12 cellular contexts compared by ENCODE assay signal in genomic region chr1:59434336-59434735, GRCh38.
DNase-seq lines count a peak whose midpoint lies in the region; FAIRE-seq and TF ChIP-seq lines count a peak whose summit lies in the region.
"Had no signal": no experiment of that assay in that cellular context is flagged by ENCODE, and none has a peak within 500 bp of the region (broad histone marks: within the 10 kb centered on the region; RNA-seq: fewer than 3 reads in every experiment).

No MANE protein-coding gene starts in this region.

- no peak overlapping the region for H3K4me3 ChIP-seq in breast epithelium
- no peak overlapping the region for H3K4me3 ChIP-seq in SK-N-SH (ENCODE audit: low read depth in 2 of 2, low read length in 1 of 2)
- no peak overlapping the region for H3K4me3 ChIP-seq in keratinocyte (ENCODE audit: control insufficient read depth in 2 of 3, extremely low read depth in 1 of 3, insufficient read depth in 2 of 3, low read depth in 1 of 3, low read length in 3 of 3)
- H3K4me3 ChIP-seq in tibial artery: no peak overlapping the region
- no peak overlapping the region for H3K4me3 ChIP-seq in prostate gland
- H3K4me3 ChIP-seq: stomach had no signal

- H3K4me2 ChIP-seq in SK-N-SH: 0 out of 2 replicates have a peak overlapping the region, but pooled peaks have one; percentile 15
- H3K4me2 ChIP-seq in keratinocyte (ENCODE audit: control insufficient read depth, extremely low read depth, insufficient read depth, low read depth, low read length): peak overlapping the region; percentile 28

- H3K27me3 ChIP-seq in breast epithelium (no peaks in the 10 kb centered on the region), SK-N-SH (ENCODE audit: insufficient read depth) (no peaks in the 10 kb centered on the region), keratinocyte (ENCODE audit: control insufficient read depth, extremely low read depth, insufficient read depth, low read length) (no peaks in the 10 kb centered on the region), tibial artery (no peaks in the 10 kb centered on the region), prostate gland (replicated peaks; ENCODE audit: insufficient read depth) (no peaks in the 10 kb centered on the region)
- H3K27me3 ChIP-seq: stomach had no signal

- TF ChIP-seq RAD21 in SK-N-SH (IDR thresholded peaks at IDR 0.05; ENCODE audit: low read length): no peak

- POLR2A ChIA-PET in MCF 10A (lab: Yijun Ruan, JAX) (interaction anchor here (0.6 to 5.8 kb wide), 4 partner anchors 10 to 127 kb away, joined by 3 to 50 read pairs (median 4); no protein-coding TSS in a partner anchor), SK-N-SH (lab: Yijun Ruan, JAX) (no interaction called here)

- CTCF ChIA-PET in MCF 10A (lab: Yijun Ruan, JAX): no interaction called here
- CTCF ChIA-PET in SK-N-SH (lab: Yijun Ruan, JAX): interaction anchor here (1.3 kb wide), 1 partner anchor 12 kb away, joined by 3 read pairs; no protein-coding TSS in a partner anchor

- TF ChIP-seq POLR2A in breast epithelium (IDR thresholded peaks at IDR 0.05) (no peak), prostate gland (IDR thresholded peaks at IDR 0.05) (no peak)

- H3K27me3 Mint-ChIP-seq in MCF 10A (ENCODE audit: insufficient read depth, unreplicated experiment): no peaks in the 10 kb centered on the region

- H4K20me1 ChIP-seq in SK-N-SH (ENCODE audit: insufficient read depth) (no peaks in the 10 kb centered on the region), keratinocyte (ENCODE audit: control insufficient read depth, extremely low read depth, insufficient read depth, low read length) (no peaks in the 10 kb centered on the region)

- dilution Hi-C loops in keratinocyte (cut with MboI; ENCODE audit: extremely low pct_ligation_motif_present, low sequenced_read_pairs): no loop called here

- H3K4me1 ChIP-seq in breast epithelium (no peaks in the 10 kb centered on the region), SK-N-SH (ENCODE audit: control insufficient read depth in 1 of 2, insufficient read depth in 2 of 2, low read depth in 1 of 2, low read length in 1 of 2) (no peaks in the 10 kb centered on the region), keratinocyte (ENCODE audit: control insufficient read depth, extremely low read depth, insufficient read depth, low read length) (peaks cover 23% of the 10 kb centered on the region), tibial artery (peaks cover 0 to 37% (median 21%) of the 10 kb centered on the region in 4 donors), prostate gland (replicated peaks) (no peaks in the 10 kb centered on the region)

- H3K9me2 ChIP-seq in SK-N-SH: no peaks in the 10 kb centered on the region

- peak overlapping the region; percentile 75 for H3K27ac Mint-ChIP-seq in MCF 10A (ENCODE audit: low read depth, unreplicated experiment)
- H3K27ac Mint-ChIP-seq: immature natural killer cell had no signal

- peaks cover 27% of the 10 kb centered on the region for H3K4me1 Mint-ChIP-seq in MCF 10A (ENCODE audit: insufficient read depth, unreplicated experiment)
- H3K4me1 Mint-ChIP-seq: immature natural killer cell had no signal

- no peak overlapping the region for H3K27ac ChIP-seq in breast epithelium
- peak overlapping the region in 1 of 2 experiments; percentile 37; a peak in 1 of 4 replicates for H3K27ac ChIP-seq in SK-N-SH (ENCODE audit: low read depth in 2 of 2, low read length in 1 of 2)
- no peak overlapping the region for H3K27ac ChIP-seq in keratinocyte (ENCODE audit: control insufficient read depth, insufficient read depth, low read length)
- H3K27ac ChIP-seq in tibial artery: peak overlapping the region; percentile 56 to 62
- H3K27ac ChIP-seq in prostate gland: no peak overlapping the region
- H3K27ac ChIP-seq: stomach had no signal

- peaks cover 4% of the 10 kb centered on the region for H3K36me3 Mint-ChIP-seq in MCF 10A (ENCODE audit: insufficient read depth, unreplicated experiment)
- H3K36me3 Mint-ChIP-seq: immature natural killer cell had no signal

- 70% methylated on average over 2 of the region's 3 CpGs for whole genome bisulfite sequencing in SK-N-SH (ENCODE audit: low lambda C conversion rate)
- WGBS in prostate gland: 55% methylated on average over 3 of the region's 3 CpGs

- intact Hi-C loops in MCF 10A (cut with micrococcal nuclease) (no loop called here), breast epithelium (cut with DNase I; ENCODE audit: low total_unique reads) (no loop called here), tibial artery (cut with DNase I; ENCODE audit: low total_unique reads) (no loop called here), prostate gland (cut with DNase I) (no loop called here)

- no peaks in the 10 kb centered on the region for H3K9me1 ChIP-seq in keratinocyte (ENCODE audit: control insufficient read depth, extremely low read depth, insufficient read depth, low read length)

- H3K36me3 ChIP-seq in breast epithelium (no peaks in the 10 kb centered on the region), SK-N-SH (replicated peaks in 1 of 2; ENCODE audit: control insufficient read depth in 1 of 2, insufficient read depth in 2 of 2, low read length in 1 of 2) (no peaks in the 10 kb centered on the region), keratinocyte (ENCODE audit: control insufficient read depth in 2 of 2, extremely low read depth in 1 of 2, insufficient read depth in 2 of 2, low read length in 2 of 2) (no peaks in the 10 kb centered on the region), tibial artery (no peaks in the 10 kb centered on the region), prostate gland (no peaks in the 10 kb centered on the region)
- H3K36me3 ChIP-seq: stomach had no signal

- H2AFZ ChIP-seq in SK-N-SH (ENCODE audit: low read depth): peak overlapping the region; percentile 55; the same call in 1 of the 2 replicates
- peak overlapping the region; percentile 54 for H2AFZ ChIP-seq in keratinocyte (ENCODE audit: control insufficient read depth, low read length)

- no TSS peak for BruUV-seq in MCF 10A (replicated peaks; lab: Mats Ljungman, UMichigan)

- H3K4me3 Mint-ChIP-seq in MCF 10A (ENCODE audit: unreplicated experiment): no peak overlapping the region
- H3K4me3 Mint-ChIP-seq: immature natural killer cell, neural crest cell had no signal

- no peak for TF ChIP-seq EP300 in SK-N-SH (IDR thresholded peaks at IDR 0.05; ENCODE audit: borderline replicate concordance in 1 of 2, low read depth in 1 of 2, low read length in 1 of 2)

- H3K9ac ChIP-seq in SK-N-SH (no peak overlapping the region), keratinocyte (ENCODE audit: control insufficient read depth, extremely low read depth, insufficient read depth, low read length) (no peak overlapping the region)

- TF ChIP-seq CTCF in MCF 10A (IDR thresholded peaks at IDR 0.05; ENCODE audit: unreplicated experiment): no peak
- no peak for TF ChIP-seq CTCF in breast epithelium (IDR thresholded peaks at IDR 0.05)
- no peak for TF ChIP-seq CTCF in SK-N-SH (IDR thresholded peaks at IDR 0.05)
- TF ChIP-seq CTCF in keratinocyte (optimal IDR thresholded peaks at IDR 0.05 in 1 of 3, IDR thresholded peaks at IDR 0.05 in 1 of 3, conservative IDR thresholded peaks at IDR 0.05 in 1 of 3; ENCODE audit: extremely low read depth in 1 of 3, insufficient read depth in 2 of 3, low read length in 3 of 3): no peak
- no peak for TF ChIP-seq CTCF in tibial artery (IDR thresholded peaks at IDR 0.05)
- no peak for TF ChIP-seq CTCF in prostate gland (IDR thresholded peaks at IDR 0.05)

- H3K9me3 ChIP-seq in breast epithelium (no peaks in the 10 kb centered on the region), SK-N-SH (no peaks in the 10 kb centered on the region), keratinocyte (ENCODE audit: control insufficient read depth, low read depth, low read length) (no peaks in the 10 kb centered on the region), tibial artery (no peaks in the 10 kb centered on the region), prostate gland (no peaks in the 10 kb centered on the region)
- H3K9me3 ChIP-seq: stomach had no signal

- H3K79me2 ChIP-seq in SK-N-SH (ENCODE audit: insufficient read depth) (no peaks in the 10 kb centered on the region), keratinocyte (ENCODE audit: control insufficient read depth, insufficient read depth, low read length) (no peaks in the 10 kb centered on the region)

- no peak for FAIRE-seq in keratinocyte (lab: Jason Lieb, UNC)
- FAIRE-seq in frontal cortex (lab: Jason Lieb, UNC): no peak

- H3K9me3 Mint-ChIP-seq in MCF 10A (ENCODE audit: unreplicated experiment): no peaks in the 10 kb centered on the region
- H3K9me3 Mint-ChIP-seq: immature natural killer cell, neural crest cell had no signal

- DNase-seq in MCF 10A (ENCODE audit: unreplicated experiment): peak; percentile 20
- no peak for DNase-seq in breast epithelium (ENCODE audit: low spot score in 2 of 2)
- DNase-seq in SK-N-SH: no peak
- DNase-seq in keratinocyte (ENCODE audit: low read depth, low spot score): no peak
- DNase-seq in tibial artery: no peak
- no peak for DNase-seq in prostate gland (ENCODE audit: low spot score)
- no peak for DNase-seq in NCI-H1092 treated with DMSO at 0.1 percent for 48 hours (lab: John Stamatoyannopoulos, UW)
- no peak for DNase-seq in frontal cortex (ENCODE audit: low spot score in 2 of 2)
- DNase-seq: immature natural killer cell, NCI-H2029, stomach had no signal

- H3F3A ChIP-seq in SK-N-SH (replicated peaks; ENCODE audit: insufficient read depth): no peaks in the 10 kb centered on the region

TF ChIP-seq in SK-N-SH, 30 proteins besides CTCF, POLR2A, EP300 and RAD21:
- TF ChIP-seq TEAD4 (IDR thresholded peaks at IDR 0.05; ENCODE audit: borderline replicate concordance, insufficient read depth) (no peak), RXRA (IDR thresholded peaks at IDR 0.05; ENCODE audit: borderline replicate concordance, low read depth) (0 out of 2 replicates have a peak, but pooled peaks have one; percentile 8), JUND (IDR thresholded peaks at IDR 0.05) (0 out of 2 replicates have a peak, but pooled peaks have one; percentile 20), FOSL2 (IDR thresholded peaks at IDR 0.05; ENCODE audit: borderline replicate concordance, low read depth) (peak; percentile 3; the same call in 1 of the 2 replicates), SMC3 (IDR thresholded peaks at IDR 0.05; ENCODE audit: low read depth, low read length) (no peak), ELF1 (IDR thresholded peaks at IDR 0.05) (0 out of 2 replicates have a peak, but pooled peaks have one; percentile 39)

Comparison
In these comparisons a context has a peak if more than half of its experiments do, and no peak if none do; other contexts are left out.
1. H3K27ac ChIP-seq: peak in tibial artery (2 of 2); none in breast epithelium (0 of 2), keratinocyte (single experiment) and prostate gland (0 of 2).